Comparison of ENCODE assay signal across 8 cellular contexts in the genomic region with DNA sequence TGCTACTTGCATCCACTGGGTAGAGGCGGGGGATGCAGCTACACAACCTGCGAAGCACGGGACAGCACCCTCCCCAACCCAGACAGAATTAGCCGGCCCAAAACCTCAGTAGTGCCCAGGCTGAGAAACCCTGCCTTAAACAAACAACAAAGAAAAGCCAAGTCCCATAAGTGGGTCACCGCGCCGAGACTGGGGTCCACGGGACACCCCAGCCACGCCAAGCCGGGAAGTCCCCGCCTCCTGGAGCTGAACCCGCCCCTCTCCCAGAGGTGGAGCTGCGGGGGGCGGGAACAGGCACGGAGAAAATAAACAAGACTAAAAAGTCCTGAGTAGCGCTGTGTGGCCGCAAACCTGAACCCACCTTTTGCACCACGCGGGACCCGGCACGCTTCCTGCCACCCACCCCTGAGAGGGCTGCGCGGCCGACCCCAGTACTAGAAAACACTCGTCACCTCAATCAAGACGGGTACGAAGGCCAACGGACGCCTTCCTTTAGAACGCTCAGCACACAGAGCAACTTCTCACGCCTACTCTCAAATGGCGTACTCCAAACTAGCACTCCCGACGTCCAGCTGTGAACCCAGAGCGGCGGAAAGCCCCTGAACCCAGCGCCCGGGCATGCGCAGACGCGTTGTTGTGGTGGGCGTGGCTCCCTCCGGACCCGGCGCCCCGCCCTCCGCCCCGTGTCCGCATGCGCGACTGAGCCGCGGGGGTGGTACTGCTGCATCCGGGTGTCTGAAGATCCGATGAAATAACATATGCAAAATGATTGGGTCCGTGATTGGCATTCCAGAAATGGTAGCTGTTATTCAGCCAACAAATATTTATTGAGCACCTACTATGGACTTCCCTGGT. TPM values are rescaled to one million over a fixed set of nuclear protein-coding genes. Genes with fewer than 3 reads are reported as not detected.
DNase-seq lines count a peak whose midpoint lies in the region; ATAC-seq and TF ChIP-seq lines count a peak whose summit lies in the region.
"Not testable (repeated sequence)": the region's sequence is repeated elsewhere in the genome, so short reads cannot be mapped to it uniquely, and the experiment has no call there.

No MANE protein-coding gene starts in this region.

- intact Hi-C loops in colonic mucosa (cut with DNase I); lower leg skin (cut with DNase I; ENCODE audit: low total_unique reads): not testable (repeated sequence)

- H3K4me3 ChIP-seq in colonic mucosa (peak overlapping the region; percentile 27), lower leg skin (ENCODE audit: low read depth, poor library complexity, severe bottlenecking) (peak overlapping the region; percentile 70)

- CTCF ChIA-PET in activated CD4-positive, alpha-beta memory T cell treated with anti-CD3 and anti-CD28 coated beads, Interleukin-2, amount 10 ng/mL, durations not matched to agents 7 days and 5 days (lab: Charles Lee): not testable (repeated sequence)

- not testable (repeated sequence) for H3K27me3 ChIP-seq in colonic mucosa

- H3K27ac ChIP-seq in colonic mucosa: peak overlapping the region; percentile 44

- H3K36me3 ChIP-seq in colonic mucosa: not testable (repeated sequence)

- TF ChIP-seq CTCF in colonic mucosa (IDR thresholded peaks at IDR 0.05); lower leg skin (IDR thresholded peaks at IDR 0.05): not testable (repeated sequence)

- not testable (repeated sequence) for H3K4me1 ChIP-seq in colonic mucosa

- POLR2A ChIA-PET in activated CD4-positive, alpha-beta memory T cell treated with anti-CD3 and anti-CD28 coated beads, Interleukin-2, amount 10 ng/mL, durations not matched to agents 7 days and 5 days (lab: Charles Lee): not testable (repeated sequence)

- not testable (repeated sequence) for H3K9me3 ChIP-seq in colonic mucosa

- DNase-seq in C1 segment of cervical spinal cord (lab: John Stamatoyannopoulos, UW): peak in 11 of 14 donors; percentile 7 to 78 (median 64)
- DNase-seq in NCI-H82 (lab: John Stamatoyannopoulos, UW): peak; percentile 53
- DNase-seq in activated CD4-positive, alpha-beta memory T cell treated with anti-CD3 and anti-CD28 coated beads, Interleukin-2, amount 10 ng/mL, durations not matched to agents 7 days and 5 days: peak; percentile 85
- DNase-seq in colonic mucosa: peak; percentile 91
- DNase-seq in lower leg skin (ENCODE audit: low spot score in 2 of 2): peak; percentile 84 to 91
- DNase-seq in stimulated activated CD4-positive, alpha-beta T cell treated with anti-CD3 and anti-CD28 coated beads, Interleukin-4, amount 100 ng/mL, for 4 hours: peak; percentile 89

- H3K36me3 Mint-ChIP-seq in activated CD4-positive, alpha-beta memory T cell treated with anti-CD3 and anti-CD28 coated beads, Interleukin-2, amount 10 ng/mL, durations not matched to agents 7 days and 5 days (ENCODE audit: low read depth): peaks cover 17% of the 10 kb centered on the region

- H3K27ac Mint-ChIP-seq in activated CD4-positive, alpha-beta memory T cell treated with anti-CD3 and anti-CD28 coated beads, Interleukin-2, amount 10 ng/mL, durations not matched to agents 7 days and 5 days: peak overlapping the region; percentile 67

- H3K4me1 Mint-ChIP-seq in activated CD4-positive, alpha-beta memory T cell treated with anti-CD3 and anti-CD28 coated beads, Interleukin-2, amount 10 ng/mL, durations not matched to agents 7 days and 5 days: not testable (repeated sequence)

- not testable (repeated sequence) for H3K9me3 Mint-ChIP-seq in activated CD4-positive, alpha-beta memory T cell treated with anti-CD3 and anti-CD28 coated beads, Interleukin-2, amount 10 ng/mL, durations not matched to agents 7 days and 5 days

- ATAC-seq in GM19467 (IDR thresholded peaks at IDR 0.05; ENCODE audit: unreplicated experiment) (peak; percentile 78), HG03558 (IDR thresholded peaks at IDR 0.05; ENCODE audit: extremely low read depth, unreplicated experiment) (peak; percentile 54)

- WGBS in lower leg skin, 2 donors: 1 to 2% methylated on average over 17 to 25 of the region's 56 CpGs

- peak overlapping the region; percentile 71 for H3K4me3 Mint-ChIP-seq in activated CD4-positive, alpha-beta memory T cell treated with anti-CD3 and anti-CD28 coated beads, Interleukin-2, amount 10 ng/mL, durations not matched to agents 7 days and 5 days

- not testable (repeated sequence) for H3K27me3 Mint-ChIP-seq in activated CD4-positive, alpha-beta memory T cell treated with anti-CD3 and anti-CD28 coated beads, Interleukin-2, amount 10 ng/mL, durations not matched to agents 7 days and 5 days

- not testable (repeated sequence) for TF ChIP-seq POLR2A in lower leg skin (IDR thresholded peaks at IDR 0.05)

- peak overlapping the region in 1 of 2 donors; percentile 43 for H3K9ac ChIP-seq in colonic mucosa (ENCODE audit: low read depth in 2 of 2, low read length in 2 of 2)

RNA-seq across cellular contexts. Expression of gene RHD, which starts 4.8 kb away (rescaled TPM):
- not detected for total RNA-seq in activated CD4-positive, alpha-beta memory T cell treated with anti-CD3 and anti-CD28 coated beads, Interleukin-2, amount 10 ng/mL, durations not matched to agents 7 days and 5 days
- total RNA-seq in colonic mucosa (under 1 TPM in 1 of 2 donors, not detected in 1; 0.10 TPM), lower leg skin (not detected)

RNA-seq across cellular contexts. Expression of gene RSRP1, which starts 20.3 kb away (rescaled TPM):
- 100 to 1,000 TPM; 236 to 237 TPM for total RNA-seq in activated CD4-positive, alpha-beta memory T cell treated with anti-CD3 and anti-CD28 coated beads, Interleukin-2, amount 10 ng/mL, durations not matched to agents 7 days and 5 days
- total RNA-seq in colonic mucosa: 100 to 1,000 TPM; 129 to 137 TPM
- total RNA-seq in lower leg skin: 100 to 1,000 TPM in 2 of 4 donors, 10 to 100 TPM in 2; 70.9 to 148 (median 110) TPM

RNA-seq across cellular contexts. Expression of gene SYF2, which starts 35.2 kb away (rescaled TPM):
- 10 to 100 TPM; 53.4 to 53.5 TPM for total RNA-seq in activated CD4-positive, alpha-beta memory T cell treated with anti-CD3 and anti-CD28 coated beads, Interleukin-2, amount 10 ng/mL, durations not matched to agents 7 days and 5 days
- total RNA-seq in colonic mucosa: 10 to 100 TPM; 38.8 to 60.8 TPM
- 10 to 100 TPM; 53.4 to 65.7 (median 61.9) TPM for total RNA-seq in lower leg skin

Comparison
In these comparisons a context has a peak if more than half of its experiments do, and no peak if none do; other contexts are left out.
1. Peak in every context shown above with its lines: DNase-seq, ATAC-seq, H3K4me3 ChIP-seq and H3K27ac ChIP-seq.